23 cellular contexts compared by ENCODE assay signal in the genomic region with DNA sequence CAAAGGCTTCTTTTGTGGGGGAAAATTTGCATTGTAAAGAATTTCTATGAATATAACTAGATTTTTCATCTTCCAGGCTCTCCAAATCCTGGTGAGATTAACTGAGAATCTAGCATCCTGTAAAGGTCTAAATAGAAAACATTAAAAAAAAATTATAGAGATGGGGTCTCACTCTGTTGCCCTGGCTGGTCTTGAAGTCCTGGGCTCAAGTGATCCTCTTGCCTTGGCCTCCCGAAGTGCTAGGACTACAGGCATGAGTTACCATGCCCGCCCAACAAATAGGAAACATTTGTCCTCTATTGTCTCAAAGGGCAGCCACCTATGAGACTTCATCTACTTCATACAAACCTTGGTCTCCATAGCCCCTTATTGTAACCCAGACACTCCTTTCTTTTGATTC.
"Had no signal": no experiment of that assay in that cellular context is flagged by ENCODE, and none has a peak within 500 bp of the region (broad histone marks: within the 10 kb centered on the region; RNA-seq: fewer than 3 reads in every experiment).

No MANE protein-coding gene starts in this region.

- H3K4me1 ChIP-seq: gastrocnemius medialis, pancreas, testis, tibial nerve had no signal

- H3K27me3 ChIP-seq: esophagus muscularis mucosa, gastrocnemius medialis, heart right ventricle, pancreas, testis, tibial nerve had no signal

- H3K9me3 Mint-ChIP-seq: immature natural killer cell; nephron; stimulated activated naive CD8-positive, alpha-beta T cell treated with anti-CD3 and anti-CD28 coated beads, Interleukin-15, Interleukin-2, amounts not matched to agents 100 ng/mL and 50 ng/mL, for 24 hours had no signal

- H3K9me3 ChIP-seq: esophagus muscularis mucosa, gastrocnemius medialis, heart right ventricle, left ventricle myocardium inferior, lower lobe of right lung, pancreas, testis, tibial nerve had no signal

- H3K27me3 Mint-ChIP-seq: progenitor cell of endocrine pancreas; stimulated activated naive CD8-positive, alpha-beta T cell treated with anti-CD3 and anti-CD28 coated beads, Interleukin-15, Interleukin-2, amounts not matched to agents 100 ng/mL and 50 ng/mL, for 24 hours had no signal

- H3K27ac ChIP-seq: epithelial cell of prostate, esophagus muscularis mucosa, gastrocnemius medialis, heart right ventricle, left ventricle myocardium inferior, lower lobe of right lung, pancreas, testis, tibial nerve had no signal

- H3K4me3 Mint-ChIP-seq: immature natural killer cell; nephron; stimulated activated naive CD8-positive, alpha-beta T cell treated with anti-CD3 and anti-CD28 coated beads, Interleukin-15, Interleukin-2, amounts not matched to agents 100 ng/mL and 50 ng/mL, for 24 hours had no signal

- ATAC-seq: gastrocnemius medialis, heart right ventricle, left cardiac atrium, lower lobe of right lung, pancreas, right cardiac atrium had no signal

- DNase-seq: effector memory CD4-positive, alpha-beta T cell; gastrocnemius medialis; heart right ventricle; immature natural killer cell; kidney; left cardiac atrium; left ventricle myocardium inferior; lower lobe of right lung; mesenchymal stem cell; midbrain; occipital lobe; pancreas; right cardiac atrium; stimulated activated CD4-positive, alpha-beta T cell treated with anti-CD3 and anti-CD28 coated beads, Interleukin-2, amount 100 ng/mL, for 48 hours; testis had no signal

- H3K36me3 ChIP-seq: esophagus muscularis mucosa, gastrocnemius medialis, heart right ventricle, left ventricle myocardium inferior, lower lobe of right lung, pancreas, tibial nerve had no signal

- H3K4me3 ChIP-seq: esophagus muscularis mucosa, gastrocnemius medialis, heart right ventricle, left ventricle myocardium inferior, lower lobe of right lung, pancreas, smooth muscle cell, testis, tibial nerve had no signal

- H3K4me2 ChIP-seq: smooth muscle cell had no signal

- H3K4me1 Mint-ChIP-seq: nephron had no signal

- H3K36me3 Mint-ChIP-seq: immature natural killer cell had no signal

- FAIRE-seq: endometrium, kidney, pancreas had no signal

- H3K27ac Mint-ChIP-seq: nephron; progenitor cell of endocrine pancreas; stimulated activated naive CD8-positive, alpha-beta T cell treated with anti-CD3 and anti-CD28 coated beads, Interleukin-15, Interleukin-2, amounts not matched to agents 100 ng/mL and 50 ng/mL, for 24 hours had no signal
